Comparison of ENCODE assay signal across 8 cellular contexts in genomic region chr9:133334888-133335287, GRCh38. TPM values are rescaled to one million over a fixed set of nuclear protein-coding genes. Genes with fewer than 3 reads are reported as not detected.
DNase-seq lines count a peak whose midpoint lies in the region; ATAC-seq and TF ChIP-seq lines count a peak whose summit lies in the region.
"Not testable (repeated sequence)": the region's sequence is repeated elsewhere in the genome, so short reads cannot be mapped to it uniquely, and the experiment has no call there.

No MANE protein-coding gene starts in this region.

- H3K36me3 Mint-ChIP-seq in activated T-helper 1 cell treated with anti-CD3 and anti-CD28 coated beads, Interleukin-12 subunit alpha, Interleukin-12 subunit beta, Interleukin-2, Interleukin-4 antibody, amounts not matched to agents 30 ng/mL and 10 ng/mL and 1 ng/mL, durations not matched to agents 14 hours and 24 hours and 36 hours (ENCODE audit: low read depth), result peaks cover 47% of the 10 kb centered on the region
- H3K36me3 Mint-ChIP-seq in naive B cell, result peaks cover 12 to 18% of the 10 kb centered on the region in 2 donors

- intact Hi-C loops in activated T-helper 1 cell treated with anti-CD3 and anti-CD28 coated beads, Interleukin-12 subunit alpha, Interleukin-12 subunit beta, Interleukin-2, Interleukin-4 antibody, amounts not matched to agents 30 ng/mL and 10 ng/mL and 1 ng/mL, durations not matched to agents 14 hours and 24 hours and 36 hours (cut with micrococcal nuclease), result loop anchor here (5.0 kb wide), 1 partner anchor 663 kb away; the partner anchor contains the start of gene GTF3C4
- intact Hi-C loops in heart right ventricle (cut with DNase I), result loop anchor here in 6 of 10 donors (5.0 to 10.0 kb wide), 6 partner anchors 37 to 300 kb away; partner anchors contain the start of genes STKLD1 (in 2 of the 6), SURF4 (in 2 of the 6) and GTF3C5 (in 1 of the 6)

- in situ Hi-C loops in HAP-1 (cut with MboI; ENCODE audit: low sequenced_read_pairs), result not testable (repeated sequence)

- POLR2A ChIA-PET in AG04449 (lab: Yijun Ruan, JAX), result interaction anchor here (1.4 kb wide), 1 partner anchor 13 kb away, joined by 4 read pairs; the partner anchor contains the start of genes MED22 and RPL7A

- not testable (repeated sequence) for TF ChIP-seq CTCF in AG04449 (IDR thresholded peaks at IDR 0.05; ENCODE audit: insufficient read depth, low read length, missing control alignments); Peyer's patch (IDR thresholded peaks at IDR 0.05); choroid plexus epithelial cell (conservative IDR thresholded peaks at IDR 0.05; ENCODE audit: low read depth, low read length); heart right ventricle (IDR thresholded peaks at IDR 0.05)

- 89 to 90% methylated on average over 11 of the region's 11 CpGs for WGBS in heart right ventricle, 2 donors

- DNase-seq in AG04449 (ENCODE audit: low read depth, low spot score); activated T-helper 1 cell treated with anti-CD3 and anti-CD28 coated beads, Interleukin-12 subunit alpha, Interleukin-12 subunit beta, Interleukin-2, Interleukin-4 antibody, amounts not matched to agents 30 ng/mL and 10 ng/mL and 1 ng/mL, durations not matched to agents 14 hours and 24 hours and 36 hours (ENCODE audit: low spot score); choroid plexus epithelial cell (ENCODE audit: low read depth); heart right ventricle; naive B cell: not testable (repeated sequence)
- peak in 1 of 2 experiments; percentile 5 for DNase-seq in HAP-1 (ENCODE audit: low spot score in 2 of 2)
- peak in 1 of 3 donors; percentile 30 for DNase-seq in Peyer's patch

- H3K27ac ChIP-seq in Peyer's patch (peak overlapping the region in 3 of 4 donors; percentile 74 to 77 (median 75)), skin epidermis (peak overlapping the region in 2 of 21 experiments; percentile 86 to 88)
- H3K27ac ChIP-seq in heart right ventricle, result not testable (repeated sequence)

- H3K27me3 Mint-ChIP-seq in activated T-helper 1 cell treated with anti-CD3 and anti-CD28 coated beads, Interleukin-12 subunit alpha, Interleukin-12 subunit beta, Interleukin-2, Interleukin-4 antibody, amounts not matched to agents 30 ng/mL and 10 ng/mL and 1 ng/mL, durations not matched to agents 14 hours and 24 hours and 36 hours (ENCODE audit: insufficient read depth); naive B cell: not testable (repeated sequence)

- H3K4me1 Mint-ChIP-seq in activated T-helper 1 cell treated with anti-CD3 and anti-CD28 coated beads, Interleukin-12 subunit alpha, Interleukin-12 subunit beta, Interleukin-2, Interleukin-4 antibody, amounts not matched to agents 30 ng/mL and 10 ng/mL and 1 ng/mL, durations not matched to agents 14 hours and 24 hours and 36 hours (ENCODE audit: low read depth), result peaks cover 16% of the 10 kb centered on the region
- H3K4me1 Mint-ChIP-seq in naive B cell, result peaks cover 35 to 70% (median 62%) of the 10 kb centered on the region in 3 donors

- H3K9me3 Mint-ChIP-seq in activated T-helper 1 cell treated with anti-CD3 and anti-CD28 coated beads, Interleukin-12 subunit alpha, Interleukin-12 subunit beta, Interleukin-2, Interleukin-4 antibody, amounts not matched to agents 30 ng/mL and 10 ng/mL and 1 ng/mL, durations not matched to agents 14 hours and 24 hours and 36 hours; naive B cell: not testable (repeated sequence)

- not testable (repeated sequence) for H3K27me3 ChIP-seq in HAP-1 (ENCODE audit: low read depth); Peyer's patch; heart right ventricle

- CTCF ChIA-PET in AG04449 (lab: Yijun Ruan, JAX), result interaction anchor here (0.8 to 3.0 kb wide), 6 partner anchors 8 to 154 kb away, joined by 3 to 15 read pairs (median 4); partner anchors contain the start of genes MED22 and RPL7A

- H3K4me1 ChIP-seq in HAP-1 (peaks cover 10% of the 10 kb centered on the region), Peyer's patch (peaks cover 0 to 31% (median 7%) of the 10 kb centered on the region in 4 donors), heart right ventricle (peaks cover 4 to 44% (median 22%) of the 10 kb centered on the region in 9 donors)

- peak overlapping the region; percentile 96 for H3K4me3 Mint-ChIP-seq in activated T-helper 1 cell treated with anti-CD3 and anti-CD28 coated beads, Interleukin-12 subunit alpha, Interleukin-12 subunit beta, Interleukin-2, Interleukin-4 antibody, amounts not matched to agents 30 ng/mL and 10 ng/mL and 1 ng/mL, durations not matched to agents 14 hours and 24 hours and 36 hours
- peak overlapping the region; percentile 88 to 98 (median 97) for H3K4me3 Mint-ChIP-seq in naive B cell

- H3K4me3 ChIP-seq in AG04449 (ENCODE audit: low read depth, low read length) (peak overlapping the region; percentile 96), HAP-1 (peak overlapping the region; percentile 99), Peyer's patch (peak overlapping the region; percentile 67 to 92 (median 76)), choroid plexus epithelial cell (ENCODE audit: low read depth, low read length) (peak overlapping the region; percentile 89), heart right ventricle (peak overlapping the region in 9 of 10 donors; percentile 69 to 95 (median 82)), skin epidermis (peak overlapping the region in 6 of 7 experiments; percentile 82 to 92 (median 86))

- not testable (repeated sequence) for H3K9me3 ChIP-seq in HAP-1, Peyer's patch, heart right ventricle

- H3K36me3 ChIP-seq in HAP-1 (replicated peaks) (peaks cover 49% of the 10 kb centered on the region), Peyer's patch (peaks cover 0 to 33% (median 0%) of the 10 kb centered on the region in 3 donors), heart right ventricle (peaks cover 0 to 62% (median 33%) of the 10 kb centered on the region in 9 donors)

- not testable (repeated sequence) for ATAC-seq in heart right ventricle; naive B cell (ENCODE audit: low read depth in 2 of 2)

- peak overlapping the region; percentile 29 for H3K27ac Mint-ChIP-seq in activated T-helper 1 cell treated with anti-CD3 and anti-CD28 coated beads, Interleukin-12 subunit alpha, Interleukin-12 subunit beta, Interleukin-2, Interleukin-4 antibody, amounts not matched to agents 30 ng/mL and 10 ng/mL and 1 ng/mL, durations not matched to agents 14 hours and 24 hours and 36 hours
- peak overlapping the region in 2 of 6 donors; percentile 87 to 88 for H3K27ac Mint-ChIP-seq in naive B cell

- not testable (repeated sequence) for TF ChIP-seq POLR2A in Peyer's patch (IDR thresholded peaks at IDR 0.05)

RNA-seq across cellular contexts. Expression of gene SURF6, which starts 1.1 kb away (rescaled TPM):
- total RNA-seq in Peyer's patch, result 10 to 100 TPM; 16.1 to 41.2 (median 26.8) TPM
- total RNA-seq in activated T-helper 1 cell treated with anti-CD3 and anti-CD28 coated beads, Interleukin-12 subunit alpha, Interleukin-12 subunit beta, Interleukin-2, Interleukin-4 antibody, amounts not matched to agents 30 ng/mL and 10 ng/mL and 1 ng/mL, durations not matched to agents 14 hours and 24 hours and 36 hours, result 29.0 and 29.8 TPM in 2 replicates
- 10 to 100 TPM in 7 of 10 donors, 1 to 10 TPM in 3; 9.1 to 14.2 (median 11.3) TPM for total RNA-seq in heart right ventricle
- polyA plus RNA-seq in heart right ventricle, result 10 to 100 TPM; 13.3 to 14.8 TPM
- 10 to 100 TPM in 1 of 6 donors, 1 to 10 TPM in 4, under 1 TPM in 1; 0.09 to 13.0 (median 6.8) TPM for polyA plus RNA-seq in naive B cell (ENCODE audit: low read depth in 6 of 6)

RNA-seq across cellular contexts. Expression of gene MED22, which starts 13.0 kb away (rescaled TPM):
- total RNA-seq in Peyer's patch (10 to 100 TPM; 23.5 to 42.1 (median 31.2) TPM), heart right ventricle (10 to 100 TPM; 11.9 to 21.1 (median 17.4) TPM)
- 37.9 and 40.5 TPM in 2 replicates for total RNA-seq in activated T-helper 1 cell treated with anti-CD3 and anti-CD28 coated beads, Interleukin-12 subunit alpha, Interleukin-12 subunit beta, Interleukin-2, Interleukin-4 antibody, amounts not matched to agents 30 ng/mL and 10 ng/mL and 1 ng/mL, durations not matched to agents 14 hours and 24 hours and 36 hours
- polyA plus RNA-seq in heart right ventricle (10 to 100 TPM; 10.2 to 23.6 TPM), naive B cell (ENCODE audit: low read depth in 6 of 6) (10 to 100 TPM; 14.9 to 36.8 (median 20.2) TPM)

RNA-seq across cellular contexts. Expression of gene RPL7A, which starts 13.1 kb away (rescaled TPM):
- total RNA-seq in Peyer's patch, result 1,000 to 10,000 TPM in 1 of 4 donors, 100 to 1,000 TPM in 3; 708 to 1,565 (median 870) TPM
- total RNA-seq in activated T-helper 1 cell treated with anti-CD3 and anti-CD28 coated beads, Interleukin-12 subunit alpha, Interleukin-12 subunit beta, Interleukin-2, Interleukin-4 antibody, amounts not matched to agents 30 ng/mL and 10 ng/mL and 1 ng/mL, durations not matched to agents 14 hours and 24 hours and 36 hours, result 2,401 and 2,463 TPM in 2 replicates
- 1,000 to 10,000 TPM in 3 of 10 donors, 100 to 1,000 TPM in 7; 859 to 1,268 (median 927) TPM for total RNA-seq in heart right ventricle
- polyA plus RNA-seq in heart right ventricle, result 1,000 to 10,000 TPM in 1 of 2 donors, 100 to 1,000 TPM in 1; 903 to 3,182 TPM
- 1,000 to 10,000 TPM in 5 of 6 donors, 100 to 1,000 TPM in 1; 715 to 1,392 (median 1,075) TPM for polyA plus RNA-seq in naive B cell (ENCODE audit: low read depth in 6 of 6)

RNA-seq across cellular contexts. Expression of gene SURF1, which starts 21.4 kb away (rescaled TPM):
- total RNA-seq in Peyer's patch (10 to 100 TPM; 41.2 to 75.1 (median 53.4) TPM), heart right ventricle (10 to 100 TPM; 41.7 to 75.0 (median 58.2) TPM)
- 36.3 and 37.7 TPM in 2 replicates for total RNA-seq in activated T-helper 1 cell treated with anti-CD3 and anti-CD28 coated beads, Interleukin-12 subunit alpha, Interleukin-12 subunit beta, Interleukin-2, Interleukin-4 antibody, amounts not matched to agents 30 ng/mL and 10 ng/mL and 1 ng/mL, durations not matched to agents 14 hours and 24 hours and 36 hours
- polyA plus RNA-seq in heart right ventricle (10 to 100 TPM; 83.9 to 85.4 TPM), naive B cell (ENCODE audit: low read depth in 6 of 6) (100 to 1,000 TPM in 1 of 6 donors, 10 to 100 TPM in 5; 77.6 to 142 (median 94.1) TPM)

RNA-seq across cellular contexts. Expression of gene SURF2, which starts 21.5 kb away (rescaled TPM):
- 10 to 100 TPM in 3 of 4 donors, 1 to 10 TPM in 1; 5.4 to 18.9 (median 15.3) TPM for total RNA-seq in Peyer's patch
- 28.6 and 30.9 TPM in 2 replicates for total RNA-seq in activated T-helper 1 cell treated with anti-CD3 and anti-CD28 coated beads, Interleukin-12 subunit alpha, Interleukin-12 subunit beta, Interleukin-2, Interleukin-4 antibody, amounts not matched to agents 30 ng/mL and 10 ng/mL and 1 ng/mL, durations not matched to agents 14 hours and 24 hours and 36 hours
- total RNA-seq in heart right ventricle, result 10 to 100 TPM in 9 of 10 donors, 1 to 10 TPM in 1; 9.7 to 16.0 (median 14.1) TPM
- 10 to 100 TPM; 31.5 to 44.8 TPM for polyA plus RNA-seq in heart right ventricle
- polyA plus RNA-seq in naive B cell (ENCODE audit: low read depth in 6 of 6), result 10 to 100 TPM; 21.6 to 40.5 (median 28.1) TPM
